Comparison of ENCODE assay signal across 25 cellular contexts in genomic region chr6:145273136-145273535, GRCh38.
"Had no signal": no experiment of that assay in that cellular context is flagged by ENCODE, and none has a peak within 500 bp of the region (broad histone marks: within the 10 kb centered on the region; RNA-seq: fewer than 3 reads in every experiment).

No MANE protein-coding gene starts in this region.

- H3K27me3 ChIP-seq: stomach, suprapubic skin, testis, thyroid gland, tibial artery, tibial nerve, transverse colon, upper lobe of left lung, upper lobe of right lung, uterus, vagina had no signal

- DNase-seq: stimulated activated CD4-positive, alpha-beta T cell treated with anti-CD3 and anti-CD28 coated beads, Interleukin-2, amount 100 ng/mL, for 48 hours; stimulated activated CD4-positive, alpha-beta T cell treated with anti-CD3 and anti-CD28 coated beads, Interleukin-4, amount 100 ng/mL, for 1 hour; stimulated activated CD4-positive, alpha-beta T cell treated with anti-CD3 and anti-CD28 coated beads, Interleukin-4, amount 100 ng/mL, for 4 hours; stimulated activated CD8-positive, alpha-beta memory T cell treated with anti-CD3 and anti-CD28 coated beads, Interleukin-4, amount 100 ng/mL, for 48 hours; stimulated activated naive B cell treated with anti-CD40 and anti-IgM and Interleukin-4, amounts not matched to agents 10 μg/mL and 1 μg/mL and 100 μg/mL, for 72 hours; stimulated activated naive CD4-positive, alpha-beta T cell; stimulated activated naive CD4-positive, alpha-beta T cell treated with Interleukin-2 at 50 U/mL for 16 hours; stimulated activated naive CD8-positive, alpha-beta T cell treated with anti-CD3 and anti-CD28 coated beads, Interleukin-15, amount 100 ng/mL, for 72 hours; stimulated activated naive CD8-positive, alpha-beta T cell treated with anti-CD3 and anti-CD28 coated beads, Interleukin-15, Interleukin-2, amounts not matched to agents 100 U/mL and 50 U/mL, for 24 hours; stomach; substantia nigra; testis; thyroid gland; tibial artery; transverse colon; upper lobe of left lung; upper lobe of right lung; uterus had no signal

- H3K4me3 ChIP-seq: stomach, suprapubic skin, testis, thoracic aorta, thyroid gland, tibial artery, tibial nerve, transverse colon, upper lobe of left lung, upper lobe of right lung, uterus, vagina had no signal

- H3K36me3 ChIP-seq: stomach, suprapubic skin, thoracic aorta, thyroid gland, tibial artery, tibial nerve, transverse colon, upper lobe of left lung, upper lobe of right lung, uterus, vagina had no signal

- H3K9me3 ChIP-seq: stomach, suprapubic skin, testis, thoracic aorta, thyroid gland, tibial artery, tibial nerve, transverse colon, upper lobe of left lung, upper lobe of right lung, uterus, vagina had no signal

- H3K27ac ChIP-seq: stomach, suprapubic skin, testis, thoracic aorta, thyroid gland, tibial artery, tibial nerve, transverse colon, upper lobe of left lung, upper lobe of right lung, uterus, vagina had no signal

- ATAC-seq: stimulated activated effector memory CD8-positive, alpha-beta T cell treated with anti-CD3 and anti-CD28 coated beads, Interleukin-12 subunit alpha, Interleukin-12 subunit beta, amount 100 ng/mL, for 72 hours; stimulated activated memory B cell treated with anti-CD40 and anti-IgM and Interleukin-4, amounts not matched to agents 10 μg/mL and 1 μg/mL and 100 μg/mL, for 72 hours; stimulated activated naive B cell treated with anti-CD40 and anti-IgM and Interleukin-4, amounts not matched to agents 10 μg/mL and 1 μg/mL and 100 μg/mL, for 72 hours; stimulated activated naive CD8-positive, alpha-beta T cell treated with anti-CD3 and anti-CD28 coated beads, Interleukin-15, amount 100 ng/mL, for 72 hours; stimulated activated naive CD8-positive, alpha-beta T cell treated with anti-CD3 and anti-CD28 coated beads, Interleukin-15, Interleukin-2, amounts not matched to agents 100 U/mL and 50 U/mL, for 24 hours; upper lobe of right lung had no signal

- FAIRE-seq: urothelium cell line had no signal

- H3K4me1 ChIP-seq: stomach, suprapubic skin, thyroid gland, tibial nerve, upper lobe of left lung, upper lobe of right lung, uterus, vagina had no signal
